ENCODE assay signal across 25 cellular contexts in the genomic region with DNA sequence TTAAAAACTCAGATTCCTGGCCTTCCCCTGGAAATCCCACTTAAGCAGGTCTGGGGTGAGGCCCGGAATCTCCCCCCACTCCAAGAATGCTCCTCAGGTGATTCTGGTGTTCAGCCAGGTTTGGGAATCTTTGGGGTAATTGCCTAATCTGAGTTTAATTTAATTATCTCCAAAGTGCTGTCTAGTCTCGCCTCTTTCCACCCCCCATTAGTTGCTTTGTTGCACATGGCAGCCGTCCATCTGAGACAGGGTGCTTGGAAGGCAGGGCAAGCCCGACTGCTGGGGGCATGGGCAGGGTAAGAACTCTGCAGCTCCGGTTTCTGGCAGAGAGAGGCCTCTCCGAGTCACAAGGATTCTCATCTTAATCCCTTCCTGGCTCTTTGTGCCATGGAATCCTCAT. TPM values are rescaled to one million over a fixed set of nuclear protein-coding genes. Genes with fewer than 3 reads are reported as not detected.
A peak's percentile ranks its signal among the peaks of the same experiment; 100 is the strongest.
DNase-seq lines count a peak whose midpoint lies in the region; ATAC-seq and TF ChIP-seq lines count a peak whose summit lies in the region.
"Had no signal": no experiment of that assay in that cellular context is flagged by ENCODE, and none has a peak within 500 bp of the region (broad histone marks: within the 10 kb centered on the region; RNA-seq: fewer than 3 reads in every experiment).

No MANE protein-coding gene starts in this region.

- peaks cover 2% of the 10 kb centered on the region for H3K27me3 Mint-ChIP-seq in neural progenitor cell (ENCODE audit: insufficient read depth, low read depth)
- H3K27me3 Mint-ChIP-seq in T-helper 2 cell treated with Interferon-gamma antibody and Interleukin-4, amounts not matched to agents 5 μg/mL and 100 μg/mL, for 36 hours (ENCODE audit: low read depth) = peaks cover 44% of the 10 kb centered on the region

- peaks cover 65% of the 10 kb centered on the region for H4K20me1 ChIP-seq in neural progenitor cell (ENCODE audit: low read depth)

- H3K4me3 Mint-ChIP-seq in neural progenitor cell = peak overlapping the region; percentile 85
- H3K4me3 Mint-ChIP-seq in T-helper 2 cell treated with Interferon-gamma antibody and Interleukin-4, amounts not matched to agents 5 μg/mL and 100 μg/mL, for 36 hours = no peak overlapping the region
- H3K4me3 Mint-ChIP-seq: activated CD8-positive, alpha-beta T cell treated with anti-CD3 and anti-CD28 coated beads, Interleukin-2, amount 10 ng/mL, durations not matched to agents 7 days and 5 days; natural killer cell had no signal

- H3K4me1 ChIP-seq in neural progenitor cell = peaks cover 50% of the 10 kb centered on the region
- H3K4me1 ChIP-seq: prostate gland had no signal

- no peak for TF ChIP-seq CTCF in neural progenitor cell (IDR thresholded peaks at IDR 0.05)

- H3K4me3 ChIP-seq in neural progenitor cell = peak overlapping the region; percentile 9
- H3K4me3 ChIP-seq: prostate gland, skin epidermis had no signal

- ATAC-seq in esophagus mucosa (peak; percentile 35), HG03108 (IDR thresholded peaks at IDR 0.05; ENCODE audit: unreplicated experiment) (no peak)
- ATAC-seq: activated CD8-positive, alpha-beta T cell treated with anti-CD3 and anti-CD28 coated beads, Interleukin-2, amount 10 ng/mL, durations not matched to agents 7 days and 5 days; Right ventricle myocardium inferior had no signal

- H3F3A ChIP-seq in neural progenitor cell (ENCODE audit: low read depth) = peaks cover 31% of the 10 kb centered on the region

- peaks cover 17% of the 10 kb centered on the region for H3K36me3 Mint-ChIP-seq in neural progenitor cell
- no peaks in the 10 kb centered on the region for H3K36me3 Mint-ChIP-seq in T-helper 2 cell treated with Interferon-gamma antibody and Interleukin-4, amounts not matched to agents 5 μg/mL and 100 μg/mL, for 36 hours (ENCODE audit: low read depth)
- H3K36me3 Mint-ChIP-seq: natural killer cell had no signal

- peak overlapping the region; percentile 100 for H3K27ac Mint-ChIP-seq in neural progenitor cell
- no peak overlapping the region for H3K27ac Mint-ChIP-seq in T-helper 2 cell treated with Interferon-gamma antibody and Interleukin-4, amounts not matched to agents 5 μg/mL and 100 μg/mL, for 36 hours
- H3K27ac Mint-ChIP-seq: activated CD8-positive, alpha-beta T cell treated with anti-CD3 and anti-CD28 coated beads, Interleukin-2, amount 10 ng/mL, durations not matched to agents 7 days and 5 days; natural killer cell had no signal

- DNase-seq in Daoy (ENCODE audit: low read depth) = peak; percentile 57
- DNase-seq in RPMI7951 (ENCODE audit: low read depth) = peak; percentile 62
- DNase-seq in neural progenitor cell (ENCODE audit: low spot score) = peak; percentile 61
- no peak for DNase-seq in T-helper 2 cell treated with Interferon-gamma antibody and Interleukin-4, amounts not matched to agents 5 μg/mL and 100 μg/mL, for 36 hours (ENCODE audit: low spot score)
- DNase-seq in activated T-cell treated with anti-CD3 and anti-CD28 coated beads for 4 hours = no peak
- no peak for DNase-seq in kidney tubule cell (ENCODE audit: low spot score)
- DNase-seq: activated CD4-positive, alpha-beta T cell treated with anti-CD3 and anti-CD28 coated beads for 1 hour; activated CD8-positive, alpha-beta T cell treated with anti-CD3 and anti-CD28 coated beads, Interleukin-2, amount 10 ng/mL, durations not matched to agents 7 days and 5 days; activated naive CD4-positive, alpha-beta T cell treated with Interleukin-2 at 50 U/mL for 16 hours; activated T-cell treated with anti-CD3 and anti-CD28 coated beads, Interleukin-2, amount 50 U/mL, for 1 hour; amniotic stem cell; caudate nucleus; erythroblast; IMR-90; natural killer cell; NCI-H2171; NCI-H69; stimulated activated CD4-positive, alpha-beta T cell treated with anti-CD3 and anti-CD28 coated beads, Interleukin-1b, Interleukin-23, amount 100 ng/mL, for 48 hours had no signal

- peaks cover 18% of the 10 kb centered on the region for H3K27me3 ChIP-seq in neural progenitor cell

- H3K4me1 Mint-ChIP-seq in neural progenitor cell = peaks cover 83% of the 10 kb centered on the region
- no peaks in the 10 kb centered on the region for H3K4me1 Mint-ChIP-seq in T-helper 2 cell treated with Interferon-gamma antibody and Interleukin-4, amounts not matched to agents 5 μg/mL and 100 μg/mL, for 36 hours (ENCODE audit: low read depth)
- H3K4me1 Mint-ChIP-seq: natural killer cell had no signal

- no peaks in the 10 kb centered on the region for H3K36me3 ChIP-seq in neural progenitor cell
- H3K36me3 ChIP-seq: prostate gland had no signal

- peak overlapping the region; percentile 63 for H3K4me2 ChIP-seq in neural progenitor cell

- H3K27ac ChIP-seq in neural progenitor cell = peak overlapping the region; percentile 44
- H3K27ac ChIP-seq: prostate gland, skin epidermis had no signal

- no peak overlapping the region for H2AFZ ChIP-seq in neural progenitor cell (replicated peaks)

- H3K79me2 ChIP-seq in neural progenitor cell (ENCODE audit: low read depth) = peaks cover 67% of the 10 kb centered on the region

- H3K9me3 ChIP-seq in neural progenitor cell (ENCODE audit: low read depth) = no peaks in the 10 kb centered on the region
- H3K9me3 ChIP-seq: prostate gland had no signal

- H3K9ac ChIP-seq in neural progenitor cell = no peak overlapping the region

- no peaks in the 10 kb centered on the region for H3K9me3 Mint-ChIP-seq in neural progenitor cell
- H3K9me3 Mint-ChIP-seq in T-helper 2 cell treated with Interferon-gamma antibody and Interleukin-4, amounts not matched to agents 5 μg/mL and 100 μg/mL, for 36 hours = no peaks in the 10 kb centered on the region
- H3K9me3 Mint-ChIP-seq: natural killer cell had no signal

RNA-seq across cellular contexts. Expression of a gene that starts 15.1 kb away (rescaled TPM):
- total RNA-seq in Daoy (2014; rRNA removed; shearing (Covaris generic)) = 0.46 and 0.71 TPM in 2 replicates
- total RNA-seq in RPMI7951 (2014; rRNA removed; shearing (Covaris generic)) = 8.8 and 18.7 TPM in 2 replicates
- total RNA-seq in esophagus mucosa (2.4 TPM), neural progenitor cell (ENCODE audit: low replicate concordance) (26.1 and 33.6 TPM in 2 replicates)
- total RNA-seq: activated CD8-positive, alpha-beta T cell treated with anti-CD3 and anti-CD28 coated beads, Interleukin-2, amount 10 ng/mL, durations not matched to agents 7 days and 5 days had no signal

RNA-seq across cellular contexts. Expression of a gene that starts 49.7 kb away (rescaled TPM):
- total RNA-seq in Daoy (2014; rRNA removed; shearing (Covaris generic)) = 0.11 TPM in 1 of 2 replicates, not detected in the other
- 1.9 and 2.5 TPM in 2 replicates for total RNA-seq in RPMI7951 (2014; rRNA removed; shearing (Covaris generic))
- 0.80 TPM for total RNA-seq in esophagus mucosa
- 42.1 and 50.6 TPM in 2 replicates for total RNA-seq in neural progenitor cell (ENCODE audit: low replicate concordance)
- total RNA-seq: frontal cortex, mesenteric fat pad, Right ventricle myocardium inferior had no signal

Comparison
In these comparisons a context has a peak if more than half of its experiments do, and no peak if none do; other contexts are left out.
1. DNase-seq: peak in Daoy (single experiment), RPMI7951 (single experiment) and neural progenitor cell (single experiment); none in T-helper 2 cell treated with Interferon-gamma antibody and Interleukin-4, amounts not matched to agents 5 μg/mL and 100 μg/mL, for 36 hours (single experiment), activated T-cell treated with anti-CD3 and anti-CD28 coated beads for 4 hours (single experiment) and kidney tubule cell (single experiment).
2. RNA of a gene that starts 49.7 kb away (total RNA-seq): 42.1 to 50.6 TPM in neural progenitor cell; 1.9 to 2.5 TPM in RPMI7951, 0.80 TPM in esophagus mucosa (single experiment) and 0.11 TPM in Daoy; every median in the first group is over 10 times any median in the second.